In genomic region chr7:102234801-102235550, GRCh38 we compare ENCODE assay signal across 27 cellular contexts.
"Had no signal": no experiment of that assay in that cellular context is flagged by ENCODE, and none has a peak within 500 bp of the region (broad histone marks: within the 10 kb centered on the region; RNA-seq: fewer than 3 reads in every experiment).

No MANE protein-coding gene starts in this region.

- H3K27me3 Mint-ChIP-seq: dendritic cell treated with granulocyte-macrophage colony-stimulating factor and Interleukin-4, amounts not matched to agents 40 ng/mL and 50 ng/mL, for 4 days; effector memory CD8-positive, alpha-beta T cell; naive B cell had no signal

- H3K9me3 Mint-ChIP-seq: dendritic cell treated with granulocyte-macrophage colony-stimulating factor and Interleukin-4, amounts not matched to agents 40 ng/mL and 50 ng/mL, for 4 days; effector memory CD8-positive, alpha-beta T cell; endodermal cell; mesothelial cell of epicardium; naive B cell had no signal

- H3K27ac ChIP-seq: epithelial cell of prostate, esophagus squamous epithelium, gastrocnemius medialis, heart right ventricle, left lung, lower lobe of right lung had no signal

- H3K4me3 Mint-ChIP-seq: dendritic cell treated with granulocyte-macrophage colony-stimulating factor and Interleukin-4, amounts not matched to agents 40 ng/mL and 50 ng/mL, for 4 days; effector memory CD8-positive, alpha-beta T cell; endodermal cell; mesothelial cell of epicardium; naive B cell had no signal

- DNase-seq: cortex of kidney; effector CD8-positive, alpha-beta T cell; effector memory CD8-positive, alpha-beta T cell; endodermal cell; erythroblast; esophagus squamous epithelium; foreskin fibroblast; foreskin melanocyte; gastrocnemius medialis; glutamatergic neuron; head of caudate nucleus; heart right ventricle; hippocampal formation; left cardiac atrium; left ventricle myocardium superior; lower lobe of right lung; mesenchymal stem cell; mucosa of descending colon; naive B cell had no signal

- ATAC-seq: effector memory CD8-positive, alpha-beta T cell; esophagus mucosa; gastrocnemius medialis; heart right ventricle; left cardiac atrium; left lung; left ventricle myocardium superior; lower lobe of right lung; mucosa of descending colon had no signal

- FAIRE-seq: endometrium, islet of Langerhans, keratinocyte had no signal

- H3K4me1 Mint-ChIP-seq: endodermal cell, naive B cell had no signal

- H3K27me3 ChIP-seq: esophagus squamous epithelium, gastrocnemius medialis, heart right ventricle, left lung had no signal

- H3K4me1 ChIP-seq: esophagus squamous epithelium, left lung, lower lobe of right lung had no signal

- H3K4me3 ChIP-seq: esophagus squamous epithelium, gastrocnemius medialis, heart right ventricle, left lung, lower lobe of right lung, mucosa of descending colon had no signal

- H3K36me3 Mint-ChIP-seq: naive B cell had no signal

- H3K27ac Mint-ChIP-seq: dendritic cell treated with granulocyte-macrophage colony-stimulating factor and Interleukin-4, amounts not matched to agents 40 ng/mL and 50 ng/mL, for 4 days; endodermal cell; mesothelial cell of epicardium had no signal

- H3K9me3 ChIP-seq: esophagus squamous epithelium, gastrocnemius medialis, heart right ventricle, left lung, lower lobe of right lung, mucosa of descending colon had no signal
